8 cellular contexts compared by ENCODE assay signal in the genomic region with DNA sequence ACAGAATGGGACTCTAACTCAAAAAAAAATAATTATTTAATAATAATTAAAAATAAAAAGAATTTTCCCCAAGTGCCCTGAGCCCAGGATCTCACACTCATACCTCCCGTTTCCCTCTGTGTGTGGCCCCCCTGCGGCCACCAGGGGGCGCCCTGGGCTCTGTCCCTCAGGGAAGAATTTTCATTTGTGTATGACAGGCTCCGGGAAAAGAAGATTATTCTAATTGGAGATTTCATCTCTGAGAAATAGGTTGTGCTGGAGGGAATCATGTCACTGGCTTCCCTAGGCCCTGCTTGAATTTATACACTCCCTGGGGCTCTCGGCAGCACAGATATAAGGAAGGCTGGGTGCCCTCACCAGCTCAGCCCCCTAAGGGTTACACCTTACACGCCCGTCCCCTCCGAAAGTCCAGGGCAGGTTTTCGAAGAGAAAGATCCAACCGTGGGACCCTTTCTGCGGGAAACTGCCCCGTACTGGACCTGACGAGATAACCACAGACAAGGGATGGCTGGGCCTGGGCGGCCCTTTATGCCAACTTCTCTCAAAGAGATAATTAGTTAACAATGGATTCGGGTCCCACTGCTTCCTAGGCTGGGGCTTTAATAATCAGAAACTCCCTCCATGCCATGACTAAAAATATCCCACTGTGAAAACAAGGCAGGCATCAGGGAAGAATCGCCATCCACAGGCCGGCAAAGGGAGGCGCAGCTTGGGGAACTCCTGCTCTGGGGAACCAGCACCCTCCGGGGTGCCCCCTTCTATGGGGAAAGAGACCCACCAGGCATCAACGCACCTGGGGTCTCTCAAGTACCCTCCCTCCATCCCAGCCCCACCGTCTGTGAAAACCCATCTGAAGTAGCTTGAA.
DNase-seq lines count a peak whose midpoint lies in the region; ATAC-seq lines count a peak whose summit lies in the region.

No MANE protein-coding gene starts in this region.

- no peak for ATAC-seq in HG03378 (IDR thresholded peaks at IDR 0.05; ENCODE audit: unreplicated experiment)

- DNase-seq in A172 (ENCODE audit: low spot score) (peak; percentile 35), GM19238 (ENCODE audit: insufficient read length, low spot score) (peak; percentile 75), NCI-H2107 treated with DMSO at 0.1 percent for 48 hours (lab: John Stamatoyannopoulos, UW; ENCODE audit: unreplicated experiment) (peak; percentile 18), caudate nucleus (lab: John Stamatoyannopoulos, UW) (peak in 55 of 61 donors; percentile 7 to 85 (median 54)), kidney tubule cell (ENCODE audit: low spot score) (peak; percentile 71)
- peak; percentile 61 for DNase-seq in activated CD4-positive, CD25-positive, alpha-beta regulatory T cell treated with anti-CD3 and anti-CD28 coated beads, Interleukin-2, amount 50 U/mL, for 16 hours (ENCODE audit: low read depth, low spot score)
- peak; percentile 10 to 62 for DNase-seq in stimulated activated CD4-positive, alpha-beta T cell treated with anti-CD3 and anti-CD28 coated beads, Interleukin-15, amount 100 ng/mL, for 48 hours (ENCODE audit: low read depth in 2 of 2)

- no peak overlapping the region for H3K27ac ChIP-seq in caudate nucleus (ENCODE audit: low read depth, low read length)

Comparison
In these comparisons a context has a peak if more than half of its experiments do, and no peak if none do; other contexts are left out.
1. DNase-seq: peak in every context shown above with its lines; median percentile 75 in GM19238; 71 in kidney tubule cell; 61 in activated CD4-positive, CD25-positive, alpha-beta regulatory T cell treated with anti-CD3 and anti-CD28 coated beads, Interleukin-2, amount 50 U/mL, for 16 hours; 54 in caudate nucleus; 36 in stimulated activated CD4-positive, alpha-beta T cell treated with anti-CD3 and anti-CD28 coated beads, Interleukin-15, amount 100 ng/mL, for 48 hours; 35 in A172; 18 in NCI-H2107 treated with DMSO at 0.1 percent for 48 hours.